14 cellular contexts compared by ENCODE assay signal in the genomic region with DNA sequence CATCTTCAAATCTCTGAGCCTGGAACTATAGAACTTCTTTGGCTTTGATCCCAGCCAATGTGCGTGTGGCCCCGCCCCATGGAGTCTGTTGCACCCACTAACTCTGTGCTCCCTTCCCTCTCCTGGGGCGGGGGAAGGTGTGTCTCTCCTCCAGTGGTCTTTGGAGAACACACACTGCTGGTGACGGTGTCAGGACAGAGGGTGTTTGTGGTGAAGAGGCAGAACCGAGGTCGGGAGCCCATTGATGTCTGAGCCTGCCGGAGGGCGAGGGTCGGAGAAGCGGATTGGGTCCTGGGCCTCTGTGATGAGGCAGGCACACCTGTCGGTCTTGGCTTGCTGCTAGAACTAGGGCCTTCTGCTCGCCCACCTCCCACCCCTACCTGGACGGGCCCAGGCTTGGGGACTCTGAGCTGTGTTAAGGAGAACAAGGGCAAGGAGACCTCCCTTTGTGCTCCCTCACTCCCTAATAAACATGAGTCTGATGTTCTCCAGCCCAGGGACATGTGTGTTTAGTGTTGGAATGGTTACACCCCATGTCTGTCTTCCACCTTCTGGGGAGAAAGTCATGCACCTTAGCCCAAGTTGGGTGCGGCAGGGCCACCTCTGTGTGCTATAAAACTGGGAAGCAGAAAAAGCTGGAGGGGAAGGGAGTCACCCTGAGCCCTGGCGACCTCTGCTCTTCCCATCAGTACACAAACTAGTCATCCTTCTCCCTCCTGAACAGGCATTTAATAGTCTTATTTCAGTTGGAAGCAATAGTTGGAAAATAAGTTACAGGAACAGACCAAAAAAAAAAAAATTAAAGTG. TPM values are rescaled to one million over a fixed set of nuclear protein-coding genes. Genes with fewer than 3 reads are reported as not detected.
DNase-seq lines count a peak whose midpoint lies in the region; ATAC-seq and TF ChIP-seq lines count a peak whose summit lies in the region.
"Had no signal": no experiment of that assay in that cellular context is flagged by ENCODE, and none has a peak within 500 bp of the region (broad histone marks: within the 10 kb centered on the region; RNA-seq: fewer than 3 reads in every experiment).

No MANE protein-coding gene starts in this region.

- H3K4me3 ChIP-seq in Panc1 (ENCODE audit: low read depth in 2 of 2, low read length in 2 of 2) (no peak overlapping the region), adrenal gland (no peak overlapping the region)
- H3K4me3 ChIP-seq: coronary artery, right atrium auricular region, testis had no signal

- H3K36me3 ChIP-seq in Panc1 (ENCODE audit: control insufficient read depth, insufficient read depth, low read length): peaks cover 6% of the 10 kb centered on the region
- H3K36me3 ChIP-seq in adrenal gland (replicated peaks in 1 of 2): peaks cover 0 to 36% of the 10 kb centered on the region in 2 donors

- in situ Hi-C loops in Panc1 (cut with HindIII; ENCODE audit: low pct_unique_long_range_greater_than_20kb, low sequenced_read_pairs): no loop called here

- no peak for ATAC-seq in activated CD8-positive, alpha-beta memory T cell treated with anti-CD3 and anti-CD28 coated beads, Interleukin-2, amount 10 ng/mL, durations not matched to agents 7 days and 5 days
- ATAC-seq in Panc1: no peak
- no peak for ATAC-seq in stimulated activated naive CD8-positive, alpha-beta T cell treated with anti-CD3 and anti-CD28 coated beads, Interleukin-15, amount 100 ng/mL, for 72 hours

- POLR2A ChIA-PET in Panc1 (lab: Charles Lee): interaction anchor here (0.6 kb wide), 3 partner anchors 13 to 52 kb away, joined by 3 to 8 read pairs (median 4); partner anchors contain the start of gene AP4M1

- H3K4me3 Mint-ChIP-seq in activated CD8-positive, alpha-beta memory T cell treated with anti-CD3 and anti-CD28 coated beads, Interleukin-2, amount 10 ng/mL, durations not matched to agents 7 days and 5 days: no peak overlapping the region
- H3K4me3 Mint-ChIP-seq in dendritic cell treated with granulocyte-macrophage colony-stimulating factor and Interleukin-4, amounts not matched to agents 40 ng/mL and 50 ng/mL, for 4 days: no peak overlapping the region
- H3K4me3 Mint-ChIP-seq in stimulated activated naive CD8-positive, alpha-beta T cell treated with anti-CD3 and anti-CD28 coated beads, Interleukin-15, amount 100 ng/mL, for 72 hours: no peak overlapping the region

- no peaks in the 10 kb centered on the region for H3K9me3 Mint-ChIP-seq in activated CD8-positive, alpha-beta memory T cell treated with anti-CD3 and anti-CD28 coated beads, Interleukin-2, amount 10 ng/mL, durations not matched to agents 7 days and 5 days (ENCODE audit: low read depth)
- H3K9me3 Mint-ChIP-seq in dendritic cell treated with granulocyte-macrophage colony-stimulating factor and Interleukin-4, amounts not matched to agents 40 ng/mL and 50 ng/mL, for 4 days: no peaks in the 10 kb centered on the region
- no peaks in the 10 kb centered on the region for H3K9me3 Mint-ChIP-seq in stimulated activated naive CD8-positive, alpha-beta T cell treated with anti-CD3 and anti-CD28 coated beads, Interleukin-15, amount 100 ng/mL, for 72 hours

- peaks cover 61% of the 10 kb centered on the region for H3K4me1 Mint-ChIP-seq in activated CD8-positive, alpha-beta memory T cell treated with anti-CD3 and anti-CD28 coated beads, Interleukin-2, amount 10 ng/mL, durations not matched to agents 7 days and 5 days
- peaks cover 84% of the 10 kb centered on the region for H3K4me1 Mint-ChIP-seq in dendritic cell treated with granulocyte-macrophage colony-stimulating factor and Interleukin-4, amounts not matched to agents 40 ng/mL and 50 ng/mL, for 4 days (ENCODE audit: low read depth)
- H3K4me1 Mint-ChIP-seq in stimulated activated naive CD8-positive, alpha-beta T cell treated with anti-CD3 and anti-CD28 coated beads, Interleukin-15, amount 100 ng/mL, for 72 hours: peaks cover 79% of the 10 kb centered on the region

- no peaks in the 10 kb centered on the region for H3K9me3 ChIP-seq in Panc1 (ENCODE audit: control insufficient read depth, insufficient read depth, low read depth, low read length)
- no peaks in the 10 kb centered on the region for H3K9me3 ChIP-seq in adrenal gland (replicated peaks in 1 of 3)
- H3K9me3 ChIP-seq: right atrium auricular region, testis had no signal

- H3K27me3 Mint-ChIP-seq in activated CD8-positive, alpha-beta memory T cell treated with anti-CD3 and anti-CD28 coated beads, Interleukin-2, amount 10 ng/mL, durations not matched to agents 7 days and 5 days: no peaks in the 10 kb centered on the region
- H3K27me3 Mint-ChIP-seq in dendritic cell treated with granulocyte-macrophage colony-stimulating factor and Interleukin-4, amounts not matched to agents 40 ng/mL and 50 ng/mL, for 4 days: no peaks in the 10 kb centered on the region
- no peaks in the 10 kb centered on the region for H3K27me3 Mint-ChIP-seq in stimulated activated naive CD8-positive, alpha-beta T cell treated with anti-CD3 and anti-CD28 coated beads, Interleukin-15, amount 100 ng/mL, for 72 hours

- H3K27me3 ChIP-seq in Panc1 (ENCODE audit: control insufficient read depth, insufficient read depth, low read length) (no peaks in the 10 kb centered on the region), adrenal gland (no peaks in the 10 kb centered on the region)
- H3K27me3 ChIP-seq: right atrium auricular region, testis had no signal

- 85 to 90% (median 88%) methylated on average over 15 of the region's 15 CpGs for WGBS in adrenal gland, 4 donors

- CTCF ChIA-PET in activated CD8-positive, alpha-beta memory T cell treated with anti-CD3 and anti-CD28 coated beads, Interleukin-2, amount 10 ng/mL, durations not matched to agents 7 days and 5 days (lab: Charles Lee): interaction anchor here (9.7 kb wide), 1 partner anchor 23 kb away, joined by 61 read pairs; no protein-coding TSS in a partner anchor
- CTCF ChIA-PET in Panc1 (lab: Charles Lee): no interaction called here

- TF ChIP-seq POLR2A in adrenal gland (IDR thresholded peaks at IDR 0.05): no peak

- TF ChIP-seq CTCF in Panc1 (IDR thresholded peaks at IDR 0.05): no peak
- no peak for TF ChIP-seq CTCF in adrenal gland (IDR thresholded peaks at IDR 0.05)

- intact Hi-C loops in Panc1 (cut with micrococcal nuclease; ENCODE audit: unreplicated experiment): no loop called here
- intact Hi-C loops in dendritic cell treated with granulocyte-macrophage colony-stimulating factor and Interleukin-4, amounts not matched to agents 40 ng/mL and 50 ng/mL, for 4 days (cut with micrococcal nuclease): no loop called here
- intact Hi-C loops in adrenal gland (cut with DNase I): loop anchor here in 1 of 2 donors (10.0 kb wide), 1 partner anchor 61 kb away; the partner anchor contains the start of gene PVRIG

- no peak for DNase-seq in activated CD8-positive, alpha-beta memory T cell treated with anti-CD3 and anti-CD28 coated beads, Interleukin-2, amount 10 ng/mL, durations not matched to agents 7 days and 5 days
- DNase-seq in activated CD8-positive, alpha-beta memory T cell treated with anti-CD3 and anti-CD28 coated beads for 24 hours: no peak
- no peak for DNase-seq in Panc1 (ENCODE audit: low read depth, low spot score)
- DNase-seq in stimulated activated naive CD8-positive, alpha-beta T cell treated with anti-CD3 and anti-CD28 coated beads, Interleukin-15, amount 100 ng/mL, for 72 hours: no peak
- no peak for DNase-seq in NCI-H748 treated with DMSO at 0.1 percent for 48 hours (lab: John Stamatoyannopoulos, UW)
- DNase-seq in adrenal gland: no peak
- DNase-seq in stimulated activated CD4-positive, alpha-beta T cell treated with anti-CD3 and anti-CD28 coated beads, Interleukin-4, amount 100 ng/mL, for 4 hours: no peak
- DNase-seq: activated effector memory CD4-positive, alpha-beta T cell treated with anti-CD3 and anti-CD28 coated beads, Interleukin-2, amount 50 U/mL, for 16 hours; NCI-H146; NCI-H69; testis had no signal

- peak overlapping the region; percentile 42 for H3K27ac Mint-ChIP-seq in activated CD8-positive, alpha-beta memory T cell treated with anti-CD3 and anti-CD28 coated beads, Interleukin-2, amount 10 ng/mL, durations not matched to agents 7 days and 5 days
- peak overlapping the region; percentile 75 for H3K27ac Mint-ChIP-seq in dendritic cell treated with granulocyte-macrophage colony-stimulating factor and Interleukin-4, amounts not matched to agents 40 ng/mL and 50 ng/mL, for 4 days
- peak overlapping the region; percentile 24 to 44 for H3K27ac Mint-ChIP-seq in stimulated activated naive CD8-positive, alpha-beta T cell treated with anti-CD3 and anti-CD28 coated beads, Interleukin-15, amount 100 ng/mL, for 72 hours

- BruUV-seq in Panc1 (replicated peaks; lab: Mats Ljungman, UMichigan): no TSS peak

- H3K4me1 ChIP-seq in Panc1 (ENCODE audit: control insufficient read depth, insufficient read depth, low read length): peaks cover 49% of the 10 kb centered on the region
- H3K4me1 ChIP-seq in adrenal gland (replicated peaks in 1 of 2): peaks cover 3 to 25% of the 10 kb centered on the region in 2 donors

- peaks cover 43% of the 10 kb centered on the region for H3K36me3 Mint-ChIP-seq in activated CD8-positive, alpha-beta memory T cell treated with anti-CD3 and anti-CD28 coated beads, Interleukin-2, amount 10 ng/mL, durations not matched to agents 7 days and 5 days
- peaks cover 87% of the 10 kb centered on the region for H3K36me3 Mint-ChIP-seq in dendritic cell treated with granulocyte-macrophage colony-stimulating factor and Interleukin-4, amounts not matched to agents 40 ng/mL and 50 ng/mL, for 4 days (ENCODE audit: low read depth)

- H3K27ac ChIP-seq in Panc1 (ENCODE audit: low read length) (peak overlapping the region; percentile 42; the same call in 1 of the 2 replicates), adrenal gland (no peak overlapping the region)
- H3K27ac ChIP-seq: coronary artery, right atrium auricular region, testis had no signal

RNA-seq across cellular contexts. Expression of gene TRAPPC14, which starts 4.6 kb away (rescaled TPM):
- 10 to 100 TPM; 36.8 to 43.5 TPM for total RNA-seq in activated CD8-positive, alpha-beta memory T cell treated with anti-CD3 and anti-CD28 coated beads, Interleukin-2, amount 10 ng/mL, durations not matched to agents 7 days and 5 days
- total RNA-seq in Panc1 (2021; ENCODE audit: unreplicated experiment) (33.2 TPM), adrenal gland (10 to 100 TPM in 6 of 8 donors, 1 to 10 TPM in 2; 4.3 to 23.7 (median 17.0) TPM)
- 24.3 TPM for polyA plus RNA-seq in Panc1 (2012; ENCODE audit: insufficient read length)
- polyA plus RNA-seq in adrenal gland: 10 to 100 TPM; 10.2 to 57.7 (median 47.5) TPM

RNA-seq across cellular contexts. Expression of gene LAMTOR4, which starts 5.2 kb away (rescaled TPM):
- total RNA-seq in activated CD8-positive, alpha-beta memory T cell treated with anti-CD3 and anti-CD28 coated beads, Interleukin-2, amount 10 ng/mL, durations not matched to agents 7 days and 5 days: 100 to 1,000 TPM; 119 to 151 TPM
- total RNA-seq in Panc1 (2021; ENCODE audit: unreplicated experiment): 224 TPM
- polyA plus RNA-seq in Panc1 (2012; ENCODE audit: insufficient read length): 308 TPM
- total RNA-seq in adrenal gland: 100 to 1,000 TPM; 104 to 266 (median 159) TPM
- 100 to 1,000 TPM in 2 of 3 donors, 10 to 100 TPM in 1; 33.1 to 224 (median 193) TPM for polyA plus RNA-seq in adrenal gland

RNA-seq across cellular contexts. Expression of gene GAL3ST4, which starts 14.5 kb away (rescaled TPM):
- 1 to 10 TPM in 1 of 2 experiments, under 1 TPM in 1; 0.61 to 1.4 TPM for total RNA-seq in activated CD8-positive, alpha-beta memory T cell treated with anti-CD3 and anti-CD28 coated beads, Interleukin-2, amount 10 ng/mL, durations not matched to agents 7 days and 5 days
- 0.98 TPM for total RNA-seq in Panc1 (2021; ENCODE audit: unreplicated experiment)
- 1.7 TPM for polyA plus RNA-seq in Panc1 (2012; ENCODE audit: insufficient read length)
- total RNA-seq in adrenal gland: 10 to 100 TPM in 2 of 8 donors, 1 to 10 TPM in 6; 5.2 to 14.3 (median 8.1) TPM
- polyA plus RNA-seq in adrenal gland: 1 to 10 TPM; 3.4 to 4.0 (median 3.5) TPM

RNA-seq across cellular contexts. Expression of gene GPC2, which starts 23.3 kb away (rescaled TPM):
- 1 to 10 TPM; 2.9 to 6.2 TPM for total RNA-seq in activated CD8-positive, alpha-beta memory T cell treated with anti-CD3 and anti-CD28 coated beads, Interleukin-2, amount 10 ng/mL, durations not matched to agents 7 days and 5 days
- total RNA-seq in Panc1 (2021; ENCODE audit: unreplicated experiment) (7.9 TPM), adrenal gland (1 to 10 TPM in 4 of 8 donors, under 1 TPM in 4; 0.35 to 4.3 (median 0.93) TPM)
- 6.4 TPM for polyA plus RNA-seq in Panc1 (2012; ENCODE audit: insufficient read length)
- 1 to 10 TPM in 2 of 3 donors, under 1 TPM in 1; 0.05 to 1.2 (median 1.1) TPM for polyA plus RNA-seq in adrenal gland

RNA-seq across cellular contexts. Expression of gene STAG3, which starts 23.8 kb away (rescaled TPM):
- total RNA-seq in activated CD8-positive, alpha-beta memory T cell treated with anti-CD3 and anti-CD28 coated beads, Interleukin-2, amount 10 ng/mL, durations not matched to agents 7 days and 5 days: 10 to 100 TPM in 1 of 2 experiments, 1 to 10 TPM in 1; 8.1 to 20.2 TPM
- total RNA-seq in Panc1 (2021; ENCODE audit: unreplicated experiment) (1.7 TPM), adrenal gland (1 to 10 TPM in 3 of 8 donors, under 1 TPM in 5; 0.26 to 3.1 (median 0.89) TPM)
- polyA plus RNA-seq in Panc1 (2012; ENCODE audit: insufficient read length): 3.8 TPM
- polyA plus RNA-seq in adrenal gland: 1 to 10 TPM in 2 of 3 donors, under 1 TPM in 1; 0.77 to 3.3 (median 2.1) TPM
- total RNA-seq: right atrium auricular region had no signal
